ENCODE assay signal across 38 cellular contexts in genomic region chr7:6212008-6212407, GRCh38.
"Had no signal": no experiment of that assay in that cellular context is flagged by ENCODE, and none has a peak within 500 bp of the region (broad histone marks: within the 10 kb centered on the region; RNA-seq: fewer than 3 reads in every experiment).

No MANE protein-coding gene starts in this region.

- H2AFZ ChIP-seq: hepatocyte had no signal

- H3K9me3 ChIP-seq: ascending aorta, colonic mucosa, gastrocnemius medialis, mucosa of descending colon, neutrophil, ovary, prostate gland, stomach, thyroid gland, upper lobe of right lung had no signal

- H3K4me1 ChIP-seq: colonic mucosa, prostate gland, upper lobe of right lung had no signal

- H3K36me3 Mint-ChIP-seq: activated CD4-positive, alpha-beta memory T cell treated with anti-CD3 and anti-CD28 coated beads for 36 hours; activated naive CD8-positive, alpha-beta T cell treated with anti-CD3 and anti-CD28 coated beads for 36 hours; natural killer cell treated with Interleukin-12 subunit alpha and Interleukin-12 subunit beta and Interleukin-15 and Interleukin-18, amount 100 ng/mL, for 72 hours; stimulated activated memory B cell treated with anti-CD40 and anti-IgM and Interleukin-4, amounts not matched to agents 10 μg/mL and 1 μg/mL and 100 μg/mL, for 72 hours had no signal

- H3K27ac Mint-ChIP-seq: activated CD4-positive, alpha-beta memory T cell treated with anti-CD3 and anti-CD28 coated beads for 36 hours; activated CD4-positive, alpha-beta T cell treated with anti-CD3 and anti-CD28 coated beads, Interleukin-2, amount 10 ng/mL, durations not matched to agents 24 days and 14 days; activated naive CD4-positive, alpha-beta T cell treated with anti-CD3 and anti-CD28 coated beads for 36 hours; activated naive CD8-positive, alpha-beta T cell treated with anti-CD3 and anti-CD28 coated beads for 36 hours; activated T-helper 1 cell treated with anti-CD3 and anti-CD28 coated beads, Interleukin-12 subunit alpha, Interleukin-12 subunit beta, Interleukin-2, Interleukin-4 antibody, amounts not matched to agents 30 ng/mL and 10 ng/mL and 1 ng/mL, durations not matched to agents 14 hours and 24 hours and 36 hours; natural killer cell treated with Interleukin-12 subunit alpha and Interleukin-12 subunit beta and Interleukin-15 and Interleukin-18, amount 100 ng/mL, for 72 hours; stimulated activated memory B cell treated with anti-CD40 and anti-IgM and Interleukin-4, amounts not matched to agents 10 μg/mL and 1 μg/mL and 100 μg/mL, for 72 hours had no signal

- DNase-seq: activated CD4-positive, alpha-beta memory T cell treated with anti-CD3 and anti-CD28 coated beads for 36 hours; activated CD4-positive, alpha-beta T cell treated with anti-CD3 and anti-CD28 coated beads, Interleukin-2, amount 10 ng/mL, durations not matched to agents 24 days and 14 days; activated CD8-positive, alpha-beta memory T cell treated with anti-CD3 and anti-CD28 coated beads, Interleukin-2, amount 50 U/mL, for 4 hours; activated effector memory CD4-positive, alpha-beta T cell treated with anti-CD3 and anti-CD28 coated beads, Interleukin-2, amount 50 U/mL, for 16 hours; activated naive CD4-positive, alpha-beta T cell treated with anti-CD3 and anti-CD28 coated beads for 36 hours; activated naive CD8-positive, alpha-beta T cell treated with anti-CD3 and anti-CD28 coated beads for 36 hours; activated T-cell treated with anti-CD3 and anti-CD28 coated beads, Interleukin-2, amount 50 U/mL, for 1 hour; cerebellar nuclear complex; colonic mucosa; effector CD8-positive, alpha-beta T cell; gastrocnemius medialis; glutamatergic neuron; left cardiac atrium; left ventricle myocardium superior; mucosa of descending colon; ovary; retina; stimulated activated CD4-positive, alpha-beta T cell treated with anti-CD3 and anti-CD28 coated beads, Interleukin-1b, Interleukin-23, amount 100 ng/mL, for 48 hours; stimulated activated CD4-positive, alpha-beta T cell treated with anti-CD3 and anti-CD28 coated beads, Interleukin-4, amount 100 ng/mL, for 4 hours; stimulated activated CD8-positive, alpha-beta memory T cell treated with anti-CD3 and anti-CD28 coated beads, Interleukin-4, amount 100 ng/mL, for 48 hours; stomach; T-helper 9 cell; thyroid gland; upper lobe of right lung had no signal

- H3K36me3 ChIP-seq: ascending aorta, cardiac muscle cell, colonic mucosa, gastrocnemius medialis, neutrophil, ovary, prostate gland, stomach, thyroid gland, upper lobe of right lung had no signal

- H3K4me2 ChIP-seq: hepatocyte, smooth muscle cell had no signal

- H3K4me3 Mint-ChIP-seq: activated CD4-positive, alpha-beta memory T cell treated with anti-CD3 and anti-CD28 coated beads for 36 hours; activated CD4-positive, alpha-beta T cell treated with anti-CD3 and anti-CD28 coated beads, Interleukin-2, amount 10 ng/mL, durations not matched to agents 24 days and 14 days; activated naive CD4-positive, alpha-beta T cell treated with anti-CD3 and anti-CD28 coated beads for 36 hours; activated naive CD8-positive, alpha-beta T cell treated with anti-CD3 and anti-CD28 coated beads for 36 hours; activated T-helper 1 cell treated with anti-CD3 and anti-CD28 coated beads, Interleukin-12 subunit alpha, Interleukin-12 subunit beta, Interleukin-2, Interleukin-4 antibody, amounts not matched to agents 30 ng/mL and 10 ng/mL and 1 ng/mL, durations not matched to agents 14 hours and 24 hours and 36 hours; brain; natural killer cell treated with Interleukin-12 subunit alpha and Interleukin-12 subunit beta and Interleukin-15 and Interleukin-18, amount 100 ng/mL, for 72 hours; stimulated activated memory B cell treated with anti-CD40 and anti-IgM and Interleukin-4, amounts not matched to agents 10 μg/mL and 1 μg/mL and 100 μg/mL, for 72 hours had no signal

- H3K27ac ChIP-seq: ascending aorta, cardiac muscle cell, colonic mucosa, gastrocnemius medialis, hepatocyte, neutrophil, ovary, prostate gland, stomach, thyroid gland, upper lobe of right lung, VCaP had no signal

- H3K9me3 Mint-ChIP-seq: activated CD4-positive, alpha-beta memory T cell treated with anti-CD3 and anti-CD28 coated beads for 36 hours; activated CD4-positive, alpha-beta T cell treated with anti-CD3 and anti-CD28 coated beads, Interleukin-2, amount 10 ng/mL, durations not matched to agents 24 days and 14 days; activated naive CD4-positive, alpha-beta T cell treated with anti-CD3 and anti-CD28 coated beads for 36 hours; activated naive CD8-positive, alpha-beta T cell treated with anti-CD3 and anti-CD28 coated beads for 36 hours; activated T-helper 1 cell treated with anti-CD3 and anti-CD28 coated beads, Interleukin-12 subunit alpha, Interleukin-12 subunit beta, Interleukin-2, Interleukin-4 antibody, amounts not matched to agents 30 ng/mL and 10 ng/mL and 1 ng/mL, durations not matched to agents 14 hours and 24 hours and 36 hours; natural killer cell treated with Interleukin-12 subunit alpha and Interleukin-12 subunit beta and Interleukin-15 and Interleukin-18, amount 100 ng/mL, for 72 hours; stimulated activated memory B cell treated with anti-CD40 and anti-IgM and Interleukin-4, amounts not matched to agents 10 μg/mL and 1 μg/mL and 100 μg/mL, for 72 hours had no signal

- H3K4me1 Mint-ChIP-seq: activated CD4-positive, alpha-beta T cell treated with anti-CD3 and anti-CD28 coated beads, Interleukin-2, amount 10 ng/mL, durations not matched to agents 24 days and 14 days; activated naive CD8-positive, alpha-beta T cell treated with anti-CD3 and anti-CD28 coated beads for 36 hours had no signal

- ATAC-seq: activated CD4-positive, CD25-positive, alpha-beta regulatory T cell treated with anti-CD3 and anti-CD28 coated beads, Interleukin-2, amount 50 U/mL, for 24 hours; gastrocnemius medialis; left cardiac atrium; left ventricle myocardium superior; mucosa of descending colon; natural killer cell treated with Interleukin-12 subunit alpha and Interleukin-12 subunit beta and Interleukin-15 and Interleukin-18, amount 100 ng/mL, for 72 hours; stimulated activated memory B cell treated with anti-CD40 and anti-IgM and Interleukin-4, amounts not matched to agents 10 μg/mL and 1 μg/mL and 100 μg/mL, for 72 hours; upper lobe of right lung had no signal

- H3K27me3 Mint-ChIP-seq: brain had no signal

- H3K4me3 ChIP-seq: ascending aorta, cardiac muscle cell, colonic mucosa, gastrocnemius medialis, hepatocyte, mucosa of descending colon, ovary, prostate gland, smooth muscle cell, stomach, thyroid gland, upper lobe of right lung had no signal

- FAIRE-seq: keratinocyte, TTC549 had no signal

- H3K27me3 ChIP-seq: ascending aorta, cardiac muscle cell, colonic mucosa, gastrocnemius medialis, hepatocyte, neutrophil, ovary, stomach, thyroid gland, upper lobe of right lung had no signal
